In genomic region chr3:99875573-99875924, GRCh38 we compare ENCODE assay signal across 8 cellular contexts. TPM values are rescaled to one million over a fixed set of nuclear protein-coding genes. Genes with fewer than 3 reads are reported as not detected.
A peak's percentile ranks its signal among the peaks of the same experiment; 100 is the strongest.
DNase-seq lines count a peak whose midpoint lies in the region; ATAC-seq, FAIRE-seq and TF ChIP-seq lines count a peak whose summit lies in the region.

No MANE protein-coding gene starts in this region.

- no peak for ATAC-seq in GM19351 (IDR thresholded peaks at IDR 0.05; ENCODE audit: unreplicated experiment)

- peak overlapping the region; percentile 56 to 96 for H3K27ac ChIP-seq in small intestine (ENCODE audit: low read depth in 1 of 2, low read length in 1 of 2)

- H3K27me3 ChIP-seq in iPS-15b (ENCODE audit: control insufficient read depth, insufficient read depth, low read length): peaks cover 88% of the 10 kb centered on the region
- H3K27me3 ChIP-seq in small intestine (ENCODE audit: control insufficient read depth in 2 of 2, insufficient read depth in 2 of 2, low read length in 2 of 2): no peaks in the 10 kb centered on the region

- FAIRE-seq in small intestine (lab: Jason Lieb, UNC): no peak

- WGBS in small intestine, 3 donors: 1 to 4% (median 3%) methylated on average over 7 of the region's 7 CpGs

- no peaks in the 10 kb centered on the region for H3K9me3 ChIP-seq in iPS-15b (ENCODE audit: control insufficient read depth, insufficient read depth, low read length)
- no peaks in the 10 kb centered on the region for H3K9me3 ChIP-seq in small intestine (ENCODE audit: control insufficient read depth, low read depth)

- peaks cover 16% of the 10 kb centered on the region for H3K4me1 ChIP-seq in iPS-15b (ENCODE audit: control insufficient read depth, insufficient read depth, low read length)
- H3K4me1 ChIP-seq in small intestine (ENCODE audit: control insufficient read depth in 2 of 2, insufficient read depth in 1 of 2, low read depth in 1 of 2, low read length in 1 of 2): peaks cover 1 to 7% of the 10 kb centered on the region in 2 donors

- no peak overlapping the region for H3K9ac ChIP-seq in iPS-15b (ENCODE audit: low read depth, low read length)

- peak overlapping the region; percentile 76 for H3K4me3 ChIP-seq in astrocyte of the cerebellum (ENCODE audit: low read depth, low read length)
- peak overlapping the region; percentile 1 for H3K4me3 ChIP-seq in iPS-15b (ENCODE audit: low read depth, low read length)
- peak overlapping the region; percentile 52 to 62 for H3K4me3 ChIP-seq in small intestine (ENCODE audit: low read depth in 1 of 2, low read length in 2 of 2)

- DNase-seq in CD1c-positive myeloid dendritic cell (ENCODE audit: extremely low spot score) (peak; percentile 56), Kasumi-1 (lab: John Stamatoyannopoulos, UW) (peak; percentile 69 to 72), astrocyte of the cerebellum (ENCODE audit: low read depth) (no peak), small intestine (peak; percentile 51), GDM1 (lab: John Stamatoyannopoulos, UW) (no peak), NCI-H345 (lab: John Stamatoyannopoulos, UW) (no peak)

- in situ Hi-C loops in astrocyte of the cerebellum (cut with HindIII; ENCODE audit: low sequenced_read_pairs): no loop called here

- H3K36me3 ChIP-seq in iPS-15b (ENCODE audit: control insufficient read depth, insufficient read depth, low read length) (no peaks in the 10 kb centered on the region), small intestine (ENCODE audit: control insufficient read depth in 2 of 2, insufficient read depth in 2 of 2, low read length in 2 of 2) (peaks cover 0 to 2% of the 10 kb centered on the region in 2 donors)

- TF ChIP-seq CTCF in astrocyte of the cerebellum (IDR thresholded peaks at IDR 0.05; ENCODE audit: low read depth, low read length, missing control alignments): no peak

RNA-seq across cellular contexts. Expression of gene CMSS1, which starts 57.9 kb away (rescaled TPM):
- polyA plus RNA-seq in small intestine: 10 to 100 TPM in 1 of 3 donors, 1 to 10 TPM in 2; 1.6 to 24.0 (median 6.2) TPM

Comparison
In these comparisons a context has a peak if more than half of its experiments do, and no peak if none do; other contexts are left out.
1. DNase-seq: peak in CD1c-positive myeloid dendritic cell (single experiment), Kasumi-1 (2 of 2) and small intestine (single experiment); none in astrocyte of the cerebellum (single experiment), GDM1 (single experiment) and NCI-H345 (single experiment).
2. H3K4me3 ChIP-seq: peak in every context shown above with its lines; median percentile 76 in astrocyte of the cerebellum; 57 in small intestine; 1 in iPS-15b.